1 cellular context compared by ENCODE assay signal in genomic region chr22:50293441-50294318, GRCh38.
TF ChIP-seq lines count a peak whose summit lies in the region.

No MANE protein-coding gene starts in this region.

TF ChIP-seq in HepG2, 621 proteins besides CTCF, POLR2A, EP300 and RAD21 (continued from another document and continues in another):
- TF ChIP-seq AKAP8 (CRISPR knock-in tag; IDR thresholded peaks at IDR 0.05): peak; percentile 29; the same call in 1 of the 2 replicates
- TF ChIP-seq POGZ (CRISPR knock-in tag; IDR thresholded peaks at IDR 0.05): peak; percentile 45; the same call in 1 of the 2 replicates
- TF ChIP-seq ZC3H13 (CRISPR knock-in tag; IDR thresholded peaks at IDR 0.05): peak; percentile 30; the same call in 1 of the 2 replicates
- no peak for TF ChIP-seq ZFP37 (CRISPR knock-in tag; IDR thresholded peaks at IDR 0.05; ENCODE audit: borderline replicate concordance)
- TF ChIP-seq SSRP1 (CRISPR knock-in tag; IDR thresholded peaks at IDR 0.05): no peak
- TF ChIP-seq E2F1 (CRISPR knock-in tag; IDR thresholded peaks at IDR 0.05): peak; percentile 71; the same call in 1 of the 2 replicates
- TF ChIP-seq ARHGAP35 (CRISPR knock-in tag; IDR thresholded peaks at IDR 0.05; ENCODE audit: borderline replicate concordance): no peak
- no peak; the same call in 1 of the 2 replicates for TF ChIP-seq SP2 (CRISPR knock-in tag; IDR thresholded peaks at IDR 0.05)
- TF ChIP-seq ZNF720 (CRISPR knock-in tag; IDR thresholded peaks at IDR 0.05): no peak
- no peak for TF ChIP-seq NR0B2 (CRISPR knock-in tag; IDR thresholded peaks at IDR 0.05)
- TF ChIP-seq, protein P1, sequence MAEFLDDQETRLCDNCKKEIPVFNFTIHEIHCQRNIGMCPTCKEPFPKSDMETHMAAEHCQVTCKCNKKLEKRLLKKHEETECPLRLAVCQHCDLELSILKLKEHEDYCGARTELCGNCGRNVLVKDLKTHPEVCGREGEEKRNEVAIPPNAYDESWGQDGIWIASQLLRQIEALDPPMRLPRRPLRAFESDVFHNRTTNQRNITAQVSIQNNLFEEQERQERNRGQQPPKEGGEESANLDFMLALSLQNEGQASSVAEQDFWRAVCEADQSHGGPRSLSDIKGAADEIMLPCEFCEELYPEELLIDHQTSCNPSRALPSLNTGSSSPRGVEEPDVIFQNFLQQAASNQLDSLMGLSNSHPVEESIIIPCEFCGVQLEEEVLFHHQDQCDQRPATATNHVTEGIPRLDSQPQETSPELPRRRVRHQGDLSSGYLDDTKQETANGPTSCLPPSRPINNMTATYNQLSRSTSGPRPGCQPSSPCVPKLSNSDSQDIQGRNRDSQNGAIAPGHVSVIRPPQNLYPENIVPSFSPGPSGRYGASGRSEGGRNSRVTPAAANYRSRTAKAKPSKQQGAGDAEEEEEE (CRISPR knock-in tag; IDR thresholded peaks at IDR 0.05; ENCODE audit: borderline replicate concordance): no peak
- TF ChIP-seq GTF3A (CRISPR knock-in tag; conservative IDR thresholded peaks at IDR 0.05): 0 out of 2 replicates have a peak, but pooled peaks have one; percentile 54
- 0 out of 2 replicates have a peak, but pooled peaks have one; percentile 58 for TF ChIP-seq SMAD3 (CRISPR knock-in tag; IDR thresholded peaks at IDR 0.05)
- peak; percentile 31; the same call in 1 of the 2 replicates for TF ChIP-seq ZMYM4 (CRISPR knock-in tag; IDR thresholded peaks at IDR 0.05)
- TF ChIP-seq, protein P2, sequence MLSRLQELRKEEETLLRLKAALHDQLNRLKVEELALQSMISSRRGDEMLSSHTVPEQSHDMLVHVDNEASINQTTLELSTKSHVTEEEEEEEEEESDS (CRISPR knock-in tag; IDR thresholded peaks at IDR 0.05; ENCODE audit: borderline replicate concordance): 0 out of 2 replicates have a peak, but pooled peaks have one; percentile 61
- no peak; the same call in 1 of the 2 replicates for TF ChIP-seq ZNF598 (CRISPR knock-in tag; IDR thresholded peaks at IDR 0.05; ENCODE audit: borderline replicate concordance)
- peak; percentile 98 for TF ChIP-seq RXRB (CRISPR knock-in tag; IDR thresholded peaks at IDR 0.05; ENCODE audit: borderline replicate concordance)
- TF ChIP-seq, protein P3, sequence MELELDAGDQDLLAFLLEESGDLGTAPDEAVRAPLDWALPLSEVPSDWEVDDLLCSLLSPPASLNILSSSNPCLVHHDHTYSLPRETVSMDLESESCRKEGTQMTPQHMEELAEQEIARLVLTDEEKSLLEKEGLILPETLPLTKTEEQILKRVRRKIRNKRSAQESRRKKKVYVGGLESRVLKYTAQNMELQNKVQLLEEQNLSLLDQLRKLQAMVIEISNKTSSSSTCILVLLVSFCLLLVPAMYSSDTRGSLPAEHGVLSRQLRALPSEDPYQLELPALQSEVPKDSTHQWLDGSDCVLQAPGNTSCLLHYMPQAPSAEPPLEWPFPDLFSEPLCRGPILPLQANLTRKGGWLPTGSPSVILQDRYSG (CRISPR knock-in tag; IDR thresholded peaks at IDR 0.05): no peak
- TF ChIP-seq RFX5 (IDR thresholded peaks at IDR 0.05; ENCODE audit: low read depth, low read length): no peak
- TF ChIP-seq TARDBP (CRISPR knock-in tag; IDR thresholded peaks at IDR 0.05): peak; percentile 90
- TF ChIP-seq TFAP4 (IDR thresholded peaks at IDR 0.05; ENCODE audit: borderline replicate concordance, low read depth): peak; percentile 91
- no peak for TF ChIP-seq MBD4 (IDR thresholded peaks at IDR 0.05; ENCODE audit: borderline replicate concordance, low read length)
- no peak for TF ChIP-seq SP140L (CRISPR knock-in tag; IDR thresholded peaks at IDR 0.05; ENCODE audit: borderline replicate concordance)
- TF ChIP-seq, protein P4, sequence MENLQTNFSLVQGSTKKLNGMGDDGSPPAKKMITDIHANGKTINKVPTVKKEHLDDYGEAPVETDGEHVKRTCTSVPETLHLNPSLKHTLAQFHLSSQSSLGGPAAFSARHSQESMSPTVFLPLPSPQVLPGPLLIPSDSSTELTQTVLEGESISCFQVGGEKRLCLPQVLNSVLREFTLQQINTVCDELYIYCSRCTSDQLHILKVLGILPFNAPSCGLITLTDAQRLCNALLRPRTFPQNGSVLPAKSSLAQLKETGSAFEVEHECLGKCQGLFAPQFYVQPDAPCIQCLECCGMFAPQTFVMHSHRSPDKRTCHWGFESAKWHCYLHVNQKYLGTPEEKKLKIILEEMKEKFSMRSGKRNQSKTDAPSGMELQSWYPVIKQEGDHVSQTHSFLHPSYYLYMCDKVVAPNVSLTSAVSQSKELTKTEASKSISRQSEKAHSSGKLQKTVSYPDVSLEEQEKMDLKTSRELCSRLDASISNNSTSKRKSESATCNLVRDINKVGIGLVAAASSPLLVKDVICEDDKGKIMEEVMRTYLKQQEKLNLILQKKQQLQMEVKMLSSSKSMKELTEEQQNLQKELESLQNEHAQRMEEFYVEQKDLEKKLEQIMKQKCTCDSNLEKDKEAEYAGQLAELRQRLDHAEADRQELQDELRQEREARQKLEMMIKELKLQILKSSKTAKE (CRISPR knock-in tag; IDR thresholded peaks at IDR 0.05; ENCODE audit: borderline replicate concordance): peak; percentile 68
- no peak for TF ChIP-seq SRSF9 (IDR thresholded peaks at IDR 0.05; ENCODE audit: borderline replicate concordance, insufficient read depth, low read depth, low read length, poor library complexity, severe bottlenecking)
- TF ChIP-seq, protein P5, sequence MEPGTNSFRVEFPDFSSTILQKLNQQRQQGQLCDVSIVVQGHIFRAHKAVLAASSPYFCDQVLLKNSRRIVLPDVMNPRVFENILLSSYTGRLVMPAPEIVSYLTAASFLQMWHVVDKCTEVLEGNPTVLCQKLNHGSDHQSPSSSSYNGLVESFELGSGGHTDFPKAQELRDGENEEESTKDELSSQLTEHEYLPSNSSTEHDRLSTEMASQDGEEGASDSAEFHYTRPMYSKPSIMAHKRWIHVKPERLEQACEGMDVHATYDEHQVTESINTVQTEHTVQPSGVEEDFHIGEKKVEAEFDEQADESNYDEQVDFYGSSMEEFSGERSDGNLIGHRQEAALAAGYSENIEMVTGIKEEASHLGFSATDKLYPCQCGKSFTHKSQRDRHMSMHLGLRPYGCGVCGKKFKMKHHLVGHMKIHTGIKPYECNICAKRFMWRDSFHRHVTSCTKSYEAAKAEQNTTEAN (CRISPR knock-in tag; conservative IDR thresholded peaks at IDR 0.05): peak; percentile 82
- TF ChIP-seq JUND (CRISPR knock-in tag; IDR thresholded peaks at IDR 0.05): no peak
- no peak for TF ChIP-seq U2AF1 (optimal IDR thresholded peaks at IDR 0.05; ENCODE audit: low read depth, low read length)
- TF ChIP-seq, protein P6, sequence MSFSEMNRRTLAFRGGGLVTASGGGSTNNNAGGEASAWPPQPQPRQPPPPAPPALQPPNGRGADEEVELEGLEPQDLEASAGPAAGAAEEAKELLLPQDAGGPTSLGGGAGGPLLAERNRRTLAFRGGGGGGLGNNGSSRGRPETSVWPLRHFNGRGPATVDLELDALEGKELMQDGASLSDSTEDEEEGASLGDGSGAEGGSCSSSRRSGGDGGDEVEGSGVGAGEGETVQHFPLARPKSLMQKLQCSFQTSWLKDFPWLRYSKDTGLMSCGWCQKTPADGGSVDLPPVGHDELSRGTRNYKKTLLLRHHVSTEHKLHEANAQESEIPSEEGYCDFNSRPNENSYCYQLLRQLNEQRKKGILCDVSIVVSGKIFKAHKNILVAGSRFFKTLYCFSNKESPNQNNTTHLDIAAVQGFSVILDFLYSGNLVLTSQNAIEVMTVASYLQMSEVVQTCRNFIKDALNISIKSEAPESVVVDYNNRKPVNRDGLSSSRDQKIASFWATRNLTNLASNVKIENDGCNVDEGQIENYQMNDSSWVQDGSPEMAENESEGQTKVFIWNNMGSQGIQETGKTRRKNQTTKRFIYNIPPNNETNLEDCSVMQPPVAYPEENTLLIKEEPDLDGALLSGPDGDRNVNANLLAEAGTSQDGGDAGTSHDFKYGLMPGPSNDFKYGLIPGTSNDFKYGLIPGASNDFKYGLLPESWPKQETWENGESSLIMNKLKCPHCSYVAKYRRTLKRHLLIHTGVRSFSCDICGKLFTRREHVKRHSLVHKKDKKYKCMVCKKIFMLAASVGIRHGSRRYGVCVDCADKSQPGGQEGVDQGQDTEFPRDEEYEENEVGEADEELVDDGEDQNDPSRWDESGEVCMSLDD (CRISPR knock-in tag; IDR thresholded peaks at IDR 0.05; ENCODE audit: borderline replicate concordance): peak; percentile 89
- no peak; the same call in none of the 2 replicates for TF ChIP-seq KMT2A (CRISPR knock-in tag; IDR thresholded peaks at IDR 0.05)
- TF ChIP-seq NR2F2 (IDR thresholded peaks at IDR 0.05; ENCODE audit: borderline replicate concordance, low read depth): no peak; the same call in 1 of the 2 replicates
- no peak for TF ChIP-seq ZSCAN9 (CRISPR knock-in tag; IDR thresholded peaks at IDR 0.05; ENCODE audit: borderline replicate concordance)
- no peak for TF ChIP-seq FOXP1 (IDR thresholded peaks at IDR 0.05)
- peak; percentile 60 for TF ChIP-seq FOXP1 (CRISPR knock-in tag; IDR thresholded peaks at IDR 0.05)
- peak; percentile 67; the same call in 1 of the 2 replicates for TF ChIP-seq ZZZ3 (CRISPR knock-in tag; IDR thresholded peaks at IDR 0.05; ENCODE audit: borderline replicate concordance)
- TF ChIP-seq, protein P7, sequence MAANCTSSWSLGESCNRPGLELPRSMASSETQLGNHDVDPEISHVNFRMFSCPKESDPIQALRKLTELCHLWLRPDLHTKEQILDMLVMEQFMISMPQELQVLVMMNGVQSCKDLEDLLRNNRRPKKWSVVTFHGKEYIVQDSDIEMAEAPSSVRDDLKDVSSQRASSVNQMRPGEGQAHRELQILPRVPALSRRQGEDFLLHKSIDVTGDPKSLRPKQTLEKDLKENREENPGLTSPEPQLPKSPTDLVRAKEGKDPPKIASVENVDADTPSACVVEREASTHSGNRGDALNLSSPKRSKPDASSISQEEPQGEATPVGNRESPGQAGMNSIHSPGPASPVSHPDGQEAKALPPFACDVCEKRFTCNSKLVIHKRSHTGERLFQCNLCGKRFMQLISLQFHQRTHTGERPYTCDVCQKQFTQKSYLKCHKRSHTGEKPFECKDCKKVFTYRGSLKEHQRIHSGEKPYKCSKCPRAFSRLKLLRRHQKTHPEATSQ (CRISPR knock-in tag; IDR thresholded peaks at IDR 0.05; ENCODE audit: borderline replicate concordance): no peak
- no peak for TF ChIP-seq IRF1 (CRISPR knock-in tag; IDR thresholded peaks at IDR 0.05; ENCODE audit: low read depth)
- TF ChIP-seq, protein P8, sequence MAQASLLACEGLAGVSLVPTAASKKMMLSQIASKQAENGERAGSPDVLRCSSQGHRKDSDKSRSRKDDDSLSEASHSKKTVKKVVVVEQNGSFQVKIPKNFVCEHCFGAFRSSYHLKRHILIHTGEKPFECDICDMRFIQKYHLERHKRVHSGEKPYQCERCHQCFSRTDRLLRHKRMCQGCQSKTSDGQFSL (CRISPR knock-in tag; IDR thresholded peaks at IDR 0.05): peak; percentile 89
- TF ChIP-seq DNMT3B (CRISPR knock-in tag; conservative IDR thresholded peaks at IDR 0.05): no peak
- TF ChIP-seq SMARCE1 (IDR thresholded peaks at IDR 0.05; ENCODE audit: borderline replicate concordance): no peak
- TF ChIP-seq ZNF180 (CRISPR knock-in tag; IDR thresholded peaks at IDR 0.05; ENCODE audit: borderline replicate concordance, low read depth): peak; percentile 61; the same call in 1 of the 2 replicates
- no peak for TF ChIP-seq ZBTB2 (CRISPR knock-in tag; IDR thresholded peaks at IDR 0.05; ENCODE audit: low read depth)
- no peak for TF ChIP-seq PBX2 (CRISPR knock-in tag; IDR thresholded peaks at IDR 0.05)
- no peak; the same call in 1 of the 2 replicates for TF ChIP-seq TMF1 (CRISPR knock-in tag; IDR thresholded peaks at IDR 0.05; ENCODE audit: low read depth)
